In genomic region chr18:23515911-23516546, GRCh38 we compare ENCODE assay signal across 9 cellular contexts. TPM values are rescaled to one million over a fixed set of nuclear protein-coding genes. Genes with fewer than 3 reads are reported as not detected.
DNase-seq lines count a peak whose midpoint lies in the region; ATAC-seq and TF ChIP-seq lines count a peak whose summit lies in the region.
"Had no signal": no experiment of that assay in that cellular context is flagged by ENCODE, and none has a peak within 500 bp of the region (broad histone marks: within the 10 kb centered on the region; RNA-seq: fewer than 3 reads in every experiment).

No MANE protein-coding gene starts in this region.

- no peak overlapping the region for H4K8ac ChIP-seq in neuronal stem cell (ENCODE audit: low read depth, low read length)

- no peaks in the 10 kb centered on the region for H3K27me3 Mint-ChIP-seq in activated T-helper 1 cell treated with anti-CD3 and anti-CD28 coated beads, Interleukin-12 subunit alpha, Interleukin-12 subunit beta, Interleukin-2, Interleukin-4 antibody, amounts not matched to agents 30 ng/mL and 10 ng/mL and 1 ng/mL, durations not matched to agents 14 hours and 24 hours and 36 hours (ENCODE audit: insufficient read depth)
- H3K27me3 Mint-ChIP-seq: dendritic cell treated with granulocyte-macrophage colony-stimulating factor and Interleukin-4, amounts not matched to agents 40 ng/mL and 50 ng/mL, for 4 days had no signal

- no peak overlapping the region for H3K23ac ChIP-seq in neuronal stem cell (ENCODE audit: low read depth, low read length, poor library complexity)

- peak; percentile 99 for TF ChIP-seq CTCF in fibroblast of pulmonary artery (IDR thresholded peaks at IDR 0.05; ENCODE audit: low read length, missing control alignments)

- peaks cover 11% of the 10 kb centered on the region for H3K4me1 ChIP-seq in Karpas-422 (ENCODE audit: low read length)
- H3K4me1 ChIP-seq in neuronal stem cell (ENCODE audit: control insufficient read depth in 2 of 2, insufficient read depth in 1 of 2, low read depth in 1 of 2, low read length in 2 of 2): no peaks in the 10 kb centered on the region

- no peak overlapping the region for H2BK5ac ChIP-seq in neuronal stem cell (ENCODE audit: low read length)

- H2BK120ac ChIP-seq in neuronal stem cell (ENCODE audit: low read depth, low read length): no peak overlapping the region

- H3K79me2 ChIP-seq in Karpas-422 (ENCODE audit: low read length): 0 out of 2 replicates have a peak, but pooled peaks cover 6% of the 10 kb centered on the region

- no peak overlapping the region for H3K18ac ChIP-seq in neuronal stem cell (ENCODE audit: low read length)

- H3K4me3 ChIP-seq in Karpas-422 (ENCODE audit: low read length): no peak overlapping the region
- no peak overlapping the region for H3K4me3 ChIP-seq in fibroblast of pulmonary artery (replicated peaks; ENCODE audit: low read depth, low read length)
- H3K4me3 ChIP-seq in neuronal stem cell (ENCODE audit: low read length in 2 of 2): no peak overlapping the region

- H3K4ac ChIP-seq in neuronal stem cell (ENCODE audit: low read length): no peak overlapping the region

- no peak overlapping the region for H3K27ac ChIP-seq in Karpas-422 (ENCODE audit: low read length)
- no peak overlapping the region for H3K27ac ChIP-seq in neuronal stem cell (replicated peaks; ENCODE audit: low read length)

- peak overlapping the region; percentile 3 for H3K27ac Mint-ChIP-seq in activated T-helper 1 cell treated with anti-CD3 and anti-CD28 coated beads, Interleukin-12 subunit alpha, Interleukin-12 subunit beta, Interleukin-2, Interleukin-4 antibody, amounts not matched to agents 30 ng/mL and 10 ng/mL and 1 ng/mL, durations not matched to agents 14 hours and 24 hours and 36 hours
- H3K27ac Mint-ChIP-seq: dendritic cell treated with granulocyte-macrophage colony-stimulating factor and Interleukin-4, amounts not matched to agents 40 ng/mL and 50 ng/mL, for 4 days had no signal

- H2BK15ac ChIP-seq in neuronal stem cell (ENCODE audit: low read length): no peak overlapping the region

- WGBS in neuronal stem cell (ENCODE audit: extremely low coverage in 2 of 2, insufficient read length in 2 of 2, insufficient replicate concordance in 1 of 2), 2 donors: no CpG with 5 or more reads among the region's 17 CpGs

- H3K4me1 Mint-ChIP-seq in activated T-helper 1 cell treated with anti-CD3 and anti-CD28 coated beads, Interleukin-12 subunit alpha, Interleukin-12 subunit beta, Interleukin-2, Interleukin-4 antibody, amounts not matched to agents 30 ng/mL and 10 ng/mL and 1 ng/mL, durations not matched to agents 14 hours and 24 hours and 36 hours (ENCODE audit: low read depth): peaks cover 35% of the 10 kb centered on the region

- H3K36me3 Mint-ChIP-seq in activated T-helper 1 cell treated with anti-CD3 and anti-CD28 coated beads, Interleukin-12 subunit alpha, Interleukin-12 subunit beta, Interleukin-2, Interleukin-4 antibody, amounts not matched to agents 30 ng/mL and 10 ng/mL and 1 ng/mL, durations not matched to agents 14 hours and 24 hours and 36 hours (ENCODE audit: low read depth): peaks cover 49% of the 10 kb centered on the region

- no peak overlapping the region for H3K4me3 Mint-ChIP-seq in activated T-helper 1 cell treated with anti-CD3 and anti-CD28 coated beads, Interleukin-12 subunit alpha, Interleukin-12 subunit beta, Interleukin-2, Interleukin-4 antibody, amounts not matched to agents 30 ng/mL and 10 ng/mL and 1 ng/mL, durations not matched to agents 14 hours and 24 hours and 36 hours
- H3K4me3 Mint-ChIP-seq: dendritic cell treated with granulocyte-macrophage colony-stimulating factor and Interleukin-4, amounts not matched to agents 40 ng/mL and 50 ng/mL, for 4 days had no signal

- H3K9me3 Mint-ChIP-seq in activated T-helper 1 cell treated with anti-CD3 and anti-CD28 coated beads, Interleukin-12 subunit alpha, Interleukin-12 subunit beta, Interleukin-2, Interleukin-4 antibody, amounts not matched to agents 30 ng/mL and 10 ng/mL and 1 ng/mL, durations not matched to agents 14 hours and 24 hours and 36 hours: no peaks in the 10 kb centered on the region
- H3K9me3 Mint-ChIP-seq: dendritic cell treated with granulocyte-macrophage colony-stimulating factor and Interleukin-4, amounts not matched to agents 40 ng/mL and 50 ng/mL, for 4 days had no signal

- no peaks in the 10 kb centered on the region for H3K9me2 ChIP-seq in Karpas-422 (replicated peaks; ENCODE audit: insufficient read depth, low read length)

- H2AFZ ChIP-seq in Karpas-422 (ENCODE audit: low read length): no peak overlapping the region
- H2AFZ ChIP-seq in neuronal stem cell (ENCODE audit: low read length): no peak overlapping the region

- H4K20me1 ChIP-seq in Karpas-422 (ENCODE audit: insufficient read depth, low read depth, low read length): no peaks in the 10 kb centered on the region

- H3K36me3 ChIP-seq in Karpas-422 (ENCODE audit: insufficient read depth, low read length) (peaks cover 31% of the 10 kb centered on the region; the same call in 1 of the 2 replicates), neuronal stem cell (replicated peaks in 1 of 2; ENCODE audit: control insufficient read depth in 2 of 2, insufficient read depth in 2 of 2, low read length in 2 of 2) (peaks cover 17 to 77% of the 10 kb centered on the region in 2 donors)

- H3K27me3 ChIP-seq in Karpas-422 (ENCODE audit: low read length) (no peaks in the 10 kb centered on the region), neuronal stem cell (ENCODE audit: control insufficient read depth in 3 of 3, insufficient read depth in 3 of 3, low read depth in 1 of 3, low read length in 3 of 3) (no peaks in the 10 kb centered on the region)

- ATAC-seq in GM21529 (IDR thresholded peaks at IDR 0.05; ENCODE audit: unreplicated experiment): peak; percentile 90

- H3K9me3 ChIP-seq in Karpas-422 (ENCODE audit: low read length) (no peaks in the 10 kb centered on the region), neuronal stem cell (replicated peaks in 1 of 2; ENCODE audit: control insufficient read depth in 2 of 2, insufficient read depth in 1 of 2, low read depth in 1 of 2, low read length in 2 of 2) (no peaks in the 10 kb centered on the region)

- H3K9ac ChIP-seq in Karpas-422 (ENCODE audit: low read length) (no peak overlapping the region), neuronal stem cell (ENCODE audit: low read depth, low read length, poor library complexity) (no peak overlapping the region)

- intact Hi-C loops in activated T-helper 1 cell treated with anti-CD3 and anti-CD28 coated beads, Interleukin-12 subunit alpha, Interleukin-12 subunit beta, Interleukin-2, Interleukin-4 antibody, amounts not matched to agents 30 ng/mL and 10 ng/mL and 1 ng/mL, durations not matched to agents 14 hours and 24 hours and 36 hours (cut with micrococcal nuclease): loop anchor here (1.0 to 5.0 kb wide), 6 partner anchors 12 to 601 kb away; partner anchors contain the start of gene NPC1

- H2AK5ac ChIP-seq in neuronal stem cell (ENCODE audit: low read depth, low read length): no peak overlapping the region

- H3K14ac ChIP-seq in neuronal stem cell (ENCODE audit: low read length): no peak overlapping the region

- H3K79me1 ChIP-seq in neuronal stem cell (ENCODE audit: low read depth, low read length): no peaks in the 10 kb centered on the region

- H4K91ac ChIP-seq in neuronal stem cell (ENCODE audit: low read depth, low read length, poor library complexity): no peak overlapping the region

- DNase-seq in DMS114 treated with DMSO at 0.1 percent for 48 hours (lab: John Stamatoyannopoulos, UW; ENCODE audit: unreplicated experiment) (peak; percentile 59), Karpas-422 (peak; percentile 92), RKO (ENCODE audit: low spot score) (peak; percentile 82), fibroblast of pulmonary artery (ENCODE audit: low read depth) (peak; percentile 82), neuronal stem cell (ENCODE audit: low spot score) (peak; percentile 68), superior temporal gyrus (ENCODE audit: extremely low spot score) (peak; percentile 94)
- DNase-seq in activated T-helper 1 cell treated with anti-CD3 and anti-CD28 coated beads, Interleukin-12 subunit alpha, Interleukin-12 subunit beta, Interleukin-2, Interleukin-4 antibody, amounts not matched to agents 30 ng/mL and 10 ng/mL and 1 ng/mL, durations not matched to agents 14 hours and 24 hours and 36 hours (ENCODE audit: low spot score): peak; percentile 61

- H3K4me2 ChIP-seq in Karpas-422 (ENCODE audit: low read depth, low read length, poor library complexity, severe bottlenecking): no peak overlapping the region
- no peak overlapping the region for H3K4me2 ChIP-seq in neuronal stem cell (ENCODE audit: insufficient read depth, low read length, poor library complexity, severe bottlenecking)

- H2BK12ac ChIP-seq in neuronal stem cell (ENCODE audit: low read length): no peak overlapping the region

RNA-seq across cellular contexts. Expression of gene RMC1, which starts 12.7 kb away (rescaled TPM):
- 29.3 and 57.7 TPM in 2 replicates for total RNA-seq in Karpas-422 (2014; rRNA removed; shearing (Covaris generic); ENCODE audit: low replicate concordance)
- total RNA-seq in activated T-helper 1 cell treated with anti-CD3 and anti-CD28 coated beads, Interleukin-12 subunit alpha, Interleukin-12 subunit beta, Interleukin-2, Interleukin-4 antibody, amounts not matched to agents 30 ng/mL and 10 ng/mL and 1 ng/mL, durations not matched to agents 14 hours and 24 hours and 36 hours: 56.3 and 56.7 TPM in 2 replicates
- 22.7 TPM for polyA plus RNA-seq in neuronal stem cell (2013, experiment 1 of 2)
- polyA plus RNA-seq in neuronal stem cell (2013, experiment 2 of 2): 20.9 TPM
